In genomic region chr4:153211986-153212720, GRCh38 we compare ENCODE assay signal across 13 cellular contexts. TPM values are rescaled to one million over a fixed set of nuclear protein-coding genes. Genes with fewer than 3 reads are reported as not detected.
DNase-seq lines count a peak whose midpoint lies in the region; TF ChIP-seq lines count a peak whose summit lies in the region.
"Had no signal": no experiment of that assay in that cellular context is flagged by ENCODE, and none has a peak within 500 bp of the region (broad histone marks: within the 10 kb centered on the region; RNA-seq: fewer than 3 reads in every experiment).

No MANE protein-coding gene starts in this region.

- TF ChIP-seq EP300 in suprapubic skin (IDR thresholded peaks at IDR 0.05): no peak

- DNase-seq in SKM-1 treated with dmso at 0.1 percent for 144 hours (lab: John Stamatoyannopoulos, UW; ENCODE audit: unreplicated experiment): peak; percentile 11
- DNase-seq in SKM-1 (lab: John Stamatoyannopoulos, UW; ENCODE audit: unreplicated experiment): no peak
- peak; percentile 86 for DNase-seq in adipocyte (ENCODE audit: low read depth)
- DNase-seq in fibroblast of the conjunctiva (ENCODE audit: low read depth): peak; percentile 61
- DNase-seq in suprapubic skin (ENCODE audit: low spot score in 2 of 2): no peak
- no peak for DNase-seq in activated T-cell treated with anti-CD3 and anti-CD28 coated beads, Interleukin-2, amount 50 U/mL, for 48 hours
- no peak for DNase-seq in putamen (ENCODE audit: low spot score)
- no peak for DNase-seq in NCI-H2196 treated with DMSO at 0.1 percent for 48 hours (lab: John Stamatoyannopoulos, UW; ENCODE audit: unreplicated experiment)
- DNase-seq: DMS 273 treated with DMSO at 0.1 percent for 48 hours, KG1, NCI-H2107, retina, trophoblast cell had no signal

- H3K4me1 ChIP-seq in adipocyte (ENCODE audit: control insufficient read depth, insufficient read depth, low read length) (peaks cover 23% of the 10 kb centered on the region), suprapubic skin (peaks cover 11% of the 10 kb centered on the region)

- H3K27me3 ChIP-seq in adipocyte (replicated peaks; ENCODE audit: control insufficient read depth, insufficient read depth, low read length) (peaks cover 12% of the 10 kb centered on the region), suprapubic skin (no peaks in the 10 kb centered on the region)

- WGBS in suprapubic skin: 53% methylated on average over 5 of the region's 5 CpGs

- H3K27ac ChIP-seq in suprapubic skin: peak overlapping the region; percentile 21

- no peak for TF ChIP-seq POLR2A in suprapubic skin (IDR thresholded peaks at IDR 0.05)

- H3K4me3 ChIP-seq in adipocyte (ENCODE audit: low read length) (no peak overlapping the region), suprapubic skin (no peak overlapping the region)

- H3K9me3 ChIP-seq in adipocyte (ENCODE audit: control insufficient read depth, low read length) (no peaks in the 10 kb centered on the region), suprapubic skin (no peaks in the 10 kb centered on the region)

- H3K9ac ChIP-seq in adipocyte (ENCODE audit: low read length): no peak overlapping the region

- H3K36me3 ChIP-seq in adipocyte (ENCODE audit: control insufficient read depth, insufficient read depth, low read length, severe bottlenecking) (no peaks in the 10 kb centered on the region), suprapubic skin (no peaks in the 10 kb centered on the region)

- TF ChIP-seq CTCF in suprapubic skin (IDR thresholded peaks at IDR 0.05): no peak

RNA-seq across cellular contexts. Expression of gene TRIM2, which starts 7.9 kb away (rescaled TPM):
- 10 to 100 TPM; 17.3 to 45.1 (median 37.5) TPM for total RNA-seq in suprapubic skin

Comparison
In these comparisons a context has a peak if more than half of its experiments do, and no peak if none do; other contexts are left out.
1. DNase-seq: peak in SKM-1 treated with dmso at 0.1 percent for 144 hours (single experiment), adipocyte (single experiment) and fibroblast of the conjunctiva (single experiment); none in SKM-1 (single experiment), suprapubic skin (0 of 2), activated T-cell treated with anti-CD3 and anti-CD28 coated beads, Interleukin-2, amount 50 U/mL, for 48 hours (0 of 2), putamen (single experiment) and NCI-H2196 treated with DMSO at 0.1 percent for 48 hours (single experiment).